In genomic region chr1:57672741-57673140, GRCh38 we compare ENCODE assay signal across 27 cellular contexts.
DNase-seq lines count a peak whose midpoint lies in the region; ATAC-seq, FAIRE-seq and TF ChIP-seq lines count a peak whose summit lies in the region.
"Had no signal": no experiment of that assay in that cellular context is flagged by ENCODE, and none has a peak within 500 bp of the region (broad histone marks: within the 10 kb centered on the region; RNA-seq: fewer than 3 reads in every experiment).

No MANE protein-coding gene starts in this region.

- peak; percentile 9 for DNase-seq in fibroblast of mammary gland (ENCODE audit: low read depth)
- no peak for DNase-seq in mesendoderm
- no peak for DNase-seq in CD1c-positive myeloid dendritic cell (ENCODE audit: extremely low spot score)
- no peak for DNase-seq in activated CD4-positive, alpha-beta T cell treated with anti-CD3 and anti-CD28 coated beads for 48 hours
- no peak for DNase-seq in effector memory CD8-positive, alpha-beta T cell
- no peak for DNase-seq in endothelial cell (ENCODE audit: low spot score)
- DNase-seq: AML-193; CD4-positive, alpha-beta memory T cell; CD4-positive, CD25-positive, alpha-beta regulatory T cell; CD8-positive, alpha-beta memory T cell; COR-L47; DMS 273 treated with DMSO at 0.1 percent for 48 hours; DMS153; DMS79; DND-41; EL; GDM1 had no signal

- no peak overlapping the region for H4K8ac ChIP-seq in mesendoderm (ENCODE audit: low read depth, low read length)

- ATAC-seq in effector memory CD8-positive, alpha-beta T cell (replicated peaks), result no peak
- ATAC-seq: A549, GM12878 had no signal

- H4K5ac ChIP-seq in mesendoderm (ENCODE audit: low read length), result no peak overlapping the region

- no peak overlapping the region for H3K4ac ChIP-seq in mesendoderm (ENCODE audit: low read depth, low read length)

- H3K27me3 Mint-ChIP-seq in effector memory CD8-positive, alpha-beta T cell, result peaks cover 0 to under 1% of the 10 kb centered on the region in 2 donors
- peaks cover 1% of the 10 kb centered on the region for H3K27me3 Mint-ChIP-seq in endothelial cell (ENCODE audit: unreplicated experiment)
- H3K27me3 Mint-ChIP-seq: B cell; CD4-positive, alpha-beta memory T cell; CD4-positive, CD25-positive, alpha-beta regulatory T cell had no signal

- no peak overlapping the region for H2AK5ac ChIP-seq in mesendoderm (ENCODE audit: low read length)

- peaks cover 0 to 3% of the 10 kb centered on the region in 2 donors for H3K9me3 Mint-ChIP-seq in effector memory CD8-positive, alpha-beta T cell
- H3K9me3 Mint-ChIP-seq in endothelial cell (ENCODE audit: unreplicated experiment), result no peaks in the 10 kb centered on the region

- no peak overlapping the region for H2BK120ac ChIP-seq in mesendoderm (ENCODE audit: low read depth, low read length)

- H3K9ac ChIP-seq in mesendoderm (ENCODE audit: low read length), result no peak overlapping the region
- H3K9ac ChIP-seq: BLaER1 treated with 17β-estradiol and CSF1 and Interleukin-3, amounts not matched to agents 10 nM and 100 nM had no signal

- no peaks in the 10 kb centered on the region for H3K36me3 Mint-ChIP-seq in effector memory CD8-positive, alpha-beta T cell (ENCODE audit: insufficient read depth)
- H3K36me3 Mint-ChIP-seq in endothelial cell (ENCODE audit: low read depth, unreplicated experiment), result no peaks in the 10 kb centered on the region
- H3K36me3 Mint-ChIP-seq: CD4-positive, alpha-beta memory T cell; CD4-positive, CD25-positive, alpha-beta regulatory T cell; CD8-positive, alpha-beta memory T cell had no signal

- peak overlapping the region; percentile 18 for H3K18ac ChIP-seq in mesendoderm (ENCODE audit: low read length)

- H2BK5ac ChIP-seq in mesendoderm (ENCODE audit: low read length), result no peak overlapping the region

- no peaks in the 10 kb centered on the region for H3K36me3 ChIP-seq in mesendoderm (ENCODE audit: control insufficient read depth, insufficient read depth, low read length)
- H3K36me3 ChIP-seq: BLaER1 treated with 17β-estradiol and CSF1 and Interleukin-3, amounts not matched to agents 10 nM and 100 nM had no signal

- H3K4me1 Mint-ChIP-seq in effector memory CD8-positive, alpha-beta T cell (ENCODE audit: low read depth in 2 of 2), result no peaks in the 10 kb centered on the region
- no peaks in the 10 kb centered on the region for H3K4me1 Mint-ChIP-seq in endothelial cell (ENCODE audit: unreplicated experiment)
- H3K4me1 Mint-ChIP-seq: B cell; CD4-positive, alpha-beta memory T cell; CD4-positive, CD25-positive, alpha-beta regulatory T cell; CD8-positive, alpha-beta memory T cell had no signal

- H3K23ac ChIP-seq in mesendoderm (ENCODE audit: low read length), result no peak overlapping the region

- H3K27ac ChIP-seq in VCaP (peak overlapping the region; percentile 41), mesendoderm (ENCODE audit: low read depth, low read length) (no peak overlapping the region)
- H3K27ac ChIP-seq: 22Rv1; A549; BLaER1 treated with 17β-estradiol and CSF1 and Interleukin-3, amounts not matched to agents 10 nM and 100 nM; C4-2B had no signal

- H3K4me2 ChIP-seq in mesendoderm (ENCODE audit: low read length), result no peak overlapping the region
- H3K4me2 ChIP-seq: A549; BLaER1 treated with 17β-estradiol and CSF1 and Interleukin-3, amounts not matched to agents 10 nM and 100 nM had no signal

- H3K4me3 Mint-ChIP-seq in effector memory CD8-positive, alpha-beta T cell, result no peak overlapping the region
- H3K4me3 Mint-ChIP-seq in endothelial cell (ENCODE audit: unreplicated experiment), result no peak overlapping the region
- H3K4me3 Mint-ChIP-seq: B cell; CD4-positive, alpha-beta memory T cell; CD4-positive, CD25-positive, alpha-beta regulatory T cell; CD8-positive, alpha-beta memory T cell had no signal

- no peak overlapping the region for H2BK15ac ChIP-seq in mesendoderm (replicated peaks; ENCODE audit: low read depth)

- no peaks in the 10 kb centered on the region for H3K4me1 ChIP-seq in mesendoderm (ENCODE audit: control insufficient read depth, low read depth, low read length)
- H3K4me1 ChIP-seq: A549 had no signal

- FAIRE-seq in islet of Langerhans (lab: Jason Lieb, UNC), result peak; percentile 36
- FAIRE-seq: A549, GM12878, GM12892, GM18507 had no signal

- no peak overlapping the region for H3K27ac Mint-ChIP-seq in effector memory CD8-positive, alpha-beta T cell
- H3K27ac Mint-ChIP-seq in endothelial cell (ENCODE audit: unreplicated experiment), result no peak overlapping the region
- H3K27ac Mint-ChIP-seq: B cell; CD4-positive, alpha-beta memory T cell; CD4-positive, CD25-positive, alpha-beta regulatory T cell had no signal

- H3K4me3 ChIP-seq in fibroblast of mammary gland (ENCODE audit: control insufficient read depth, low read depth, low read length), result no peak overlapping the region
- no peak overlapping the region for H3K4me3 ChIP-seq in mesendoderm (ENCODE audit: low read length)
- H3K4me3 ChIP-seq: A549; BLaER1 treated with 17β-estradiol and CSF1 and Interleukin-3, amounts not matched to agents 10 nM and 100 nM; GM12878 had no signal

- no peak overlapping the region for H3K56ac ChIP-seq in mesendoderm (ENCODE audit: low read length)

- H3K79me1 ChIP-seq in mesendoderm (ENCODE audit: low read length), result no peaks in the 10 kb centered on the region

- H3K79me2 ChIP-seq in mesendoderm (ENCODE audit: control insufficient read depth, insufficient read depth, low read length), result no peaks in the 10 kb centered on the region

- no peaks in the 10 kb centered on the region for H3K27me3 ChIP-seq in mesendoderm (ENCODE audit: insufficient read depth, low read length, poor library complexity)
- H3K27me3 ChIP-seq: BLaER1 treated with 17β-estradiol and CSF1 and Interleukin-3, amounts not matched to agents 10 nM and 100 nM had no signal

- TF ChIP-seq CTCF in VCaP (conservative IDR thresholded peaks at IDR 0.05), result no peak
- no peak for TF ChIP-seq CTCF in fibroblast of mammary gland (conservative IDR thresholded peaks at IDR 0.05; ENCODE audit: control insufficient read depth, insufficient read depth, low read depth, low read length)
- TF ChIP-seq CTCF in endothelial cell (IDR thresholded peaks at IDR 0.05; ENCODE audit: unreplicated experiment), result no peak
